Comparison of ENCODE assay signal across 1 cellular context in genomic region chr6:41744236-41744787, GRCh38.
A peak's percentile ranks its signal among the peaks of the same experiment; 100 is the strongest.
TF ChIP-seq lines count a peak whose summit lies in the region.

No MANE protein-coding gene starts in this region.

TF ChIP-seq in HepG2, 621 proteins besides CTCF, POLR2A, EP300 and RAD21 (continued from another document):
- TF ChIP-seq KLF9 (CRISPR knock-in tag; IDR thresholded peaks at IDR 0.05; ENCODE audit: low read depth) (no peak), NR3C1 (CRISPR knock-in tag; IDR thresholded peaks at IDR 0.05) (no peak), ZNF292 (CRISPR knock-in tag; IDR thresholded peaks at IDR 0.05; ENCODE audit: borderline replicate concordance, low read depth) (no peak), E2F5 (CRISPR knock-in tag; conservative IDR thresholded peaks at IDR 0.05) (no peak), ARNT (IDR thresholded peaks at IDR 0.05) (no peak), ZNF569 (CRISPR knock-in tag; IDR thresholded peaks at IDR 0.05; ENCODE audit: borderline replicate concordance) (no peak), ZNF746 (CRISPR knock-in tag; IDR thresholded peaks at IDR 0.05) (no peak), ZNF17 (CRISPR knock-in tag; IDR thresholded peaks at IDR 0.05) (no peak), ZNF629 (CRISPR knock-in tag; conservative IDR thresholded peaks at IDR 0.05) (no peak), ZNF607 (CRISPR knock-in tag; IDR thresholded peaks at IDR 0.05; ENCODE audit: borderline replicate concordance) (no peak), ZBTB33 (CRISPR knock-in tag; IDR thresholded peaks at IDR 0.05) (peak; percentile 96), RFXANK (CRISPR knock-in tag; IDR thresholded peaks at IDR 0.05) (no peak), JUNB (CRISPR knock-in tag; IDR thresholded peaks at IDR 0.05; ENCODE audit: borderline replicate concordance) (no peak), PITX1 (CRISPR knock-in tag; IDR thresholded peaks at IDR 0.05) (no peak)
TF ChIP-seq in HepG2: peak in this region for 15.
